26 cellular contexts compared by ENCODE assay signal in the genomic region with DNA sequence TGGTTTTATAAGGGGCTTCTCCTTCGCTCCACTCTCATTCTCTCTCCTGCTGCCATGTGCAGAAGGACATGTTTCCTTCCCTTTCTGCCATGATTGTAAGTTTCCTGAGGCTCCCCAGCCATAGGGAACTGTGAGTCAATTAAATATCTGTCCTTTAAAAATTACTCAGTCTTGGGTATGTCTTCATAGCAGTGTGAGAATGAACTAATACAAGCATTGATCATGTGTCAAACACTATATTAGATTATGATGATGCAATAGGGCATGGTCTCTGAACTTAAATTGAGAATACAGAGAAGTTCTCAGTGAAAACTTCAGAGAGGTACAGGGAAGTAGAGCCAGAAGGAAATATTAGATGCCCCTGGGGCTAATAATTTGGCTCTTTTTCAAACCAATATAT.
"Had no signal": no experiment of that assay in that cellular context is flagged by ENCODE, and none has a peak within 500 bp of the region (broad histone marks: within the 10 kb centered on the region; RNA-seq: fewer than 3 reads in every experiment).

No MANE protein-coding gene starts in this region.

- H3K9me3 ChIP-seq: esophagus squamous epithelium, gastrocnemius medialis, lower lobe of right lung, mucosa of descending colon had no signal

- H3K27ac Mint-ChIP-seq: mesothelial cell of epicardium, naive B cell had no signal

- H3K27me3 ChIP-seq: dorsolateral prefrontal cortex, esophagus squamous epithelium, gastrocnemius medialis, heart right ventricle, left lung had no signal

- H3K36me3 ChIP-seq: left lung, lower lobe of right lung had no signal

- H3K36me3 Mint-ChIP-seq: mesothelial cell of epicardium had no signal

- ATAC-seq: esophagus mucosa, gastrocnemius medialis, heart right ventricle, left cardiac atrium, left lung, left ventricle myocardium superior, lower lobe of right lung, mucosa of descending colon had no signal

- H3K4me3 Mint-ChIP-seq: mesothelial cell of epicardium had no signal

- DNase-seq: dermis blood vessel endothelial cell; dorsolateral prefrontal cortex; effector CD4-positive, alpha-beta T cell; effector memory CD4-positive, alpha-beta T cell; esophagus squamous epithelium; foreskin fibroblast; foreskin melanocyte; gastrocnemius medialis; glutamatergic neuron; head of caudate nucleus; heart right ventricle; hippocampal formation; left cardiac atrium; left lung; left ventricle myocardium superior; lower lobe of right lung; mesenchymal stem cell; mucosa of descending colon; naive B cell had no signal

- H3K27ac ChIP-seq: coronary artery, dorsolateral prefrontal cortex, esophagus squamous epithelium, gastrocnemius medialis, heart right ventricle, left lung, lower lobe of right lung had no signal

- H3K4me3 ChIP-seq: coronary artery, dorsolateral prefrontal cortex, esophagus squamous epithelium, gastrocnemius medialis, heart right ventricle, left lung, lower lobe of right lung, mucosa of descending colon had no signal

- FAIRE-seq: colon, endothelial cell of umbilical vein, islet of Langerhans, keratinocyte had no signal
